14 cellular contexts compared by ENCODE assay signal in the genomic region with DNA sequence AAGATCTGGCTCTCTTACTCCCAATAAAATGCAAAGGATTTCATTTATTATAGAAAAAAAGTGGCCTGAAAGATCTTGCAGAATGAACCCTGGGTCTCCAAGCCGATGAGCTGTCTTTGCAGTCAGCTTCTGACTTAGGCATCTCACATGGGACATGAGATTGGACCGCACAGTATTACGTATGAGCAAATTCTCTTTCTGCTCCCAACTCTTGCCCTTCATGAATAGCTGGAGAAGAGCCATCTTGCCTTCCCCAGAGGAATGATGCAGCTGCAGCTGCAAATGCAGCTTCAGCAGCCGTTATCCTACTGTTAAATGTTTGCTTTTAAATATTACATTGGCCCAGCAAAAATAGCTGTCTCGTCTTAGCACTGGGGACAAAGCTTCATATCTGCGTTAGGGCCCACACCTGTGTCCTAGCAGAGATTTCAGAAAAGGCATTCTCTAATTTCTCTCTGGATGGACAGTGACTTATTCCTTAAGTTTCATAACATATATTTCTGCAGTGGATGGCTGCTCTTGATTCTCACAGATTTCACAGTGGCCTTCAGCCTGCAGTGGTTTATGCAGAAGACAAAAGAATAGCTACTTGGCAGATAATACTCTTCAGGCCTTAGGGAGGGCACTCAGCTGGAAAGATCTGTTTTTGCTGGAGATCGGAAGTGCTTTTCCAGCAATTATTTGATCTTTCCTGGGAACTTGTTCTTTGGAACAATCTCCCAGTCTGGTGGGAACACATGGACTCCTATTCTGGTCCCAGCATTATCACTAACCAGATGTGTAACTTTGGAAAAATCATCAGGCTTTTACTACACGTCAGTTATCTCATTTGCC.
A peak's percentile ranks its signal among the peaks of the same experiment; 100 is the strongest.
DNase-seq lines count a peak whose midpoint lies in the region; ATAC-seq and TF ChIP-seq lines count a peak whose summit lies in the region.
"Had no signal": no experiment of that assay in that cellular context is flagged by ENCODE, and none has a peak within 500 bp of the region (broad histone marks: within the 10 kb centered on the region; RNA-seq: fewer than 3 reads in every experiment).

No MANE protein-coding gene starts in this region.

- H3K4me1 ChIP-seq in endodermal cell (ENCODE audit: control insufficient read depth, insufficient read depth, low read length): no peaks in the 10 kb centered on the region
- H3K4me1 ChIP-seq in lung (ENCODE audit: control insufficient read depth in 2 of 2, insufficient read depth in 2 of 2, low read length in 2 of 2): peaks cover 10 to 28% of the 10 kb centered on the region in 2 donors
- H3K4me1 ChIP-seq in tibial nerve: peaks cover 0 to 57% (median 39%) of the 10 kb centered on the region in 4 donors

- H3K36me3 ChIP-seq in endodermal cell (ENCODE audit: control insufficient read depth, insufficient read depth, low read length) (no peaks in the 10 kb centered on the region), lung (ENCODE audit: control insufficient read depth in 2 of 2, insufficient read depth in 2 of 2, low read length in 2 of 2) (no peaks in the 10 kb centered on the region), tibial nerve (no peaks in the 10 kb centered on the region)
- H3K36me3 ChIP-seq: ovary had no signal

- H3K27ac ChIP-seq in endodermal cell (ENCODE audit: low read depth, low read length) (peak overlapping the region; percentile 29), lung (ENCODE audit: low read depth in 1 of 2, low read length in 1 of 2) (peak overlapping the region; percentile 35 to 72), tibial nerve (peak overlapping the region in 2 of 4 donors; percentile 54 to 70)
- H3K27ac ChIP-seq: ovary had no signal

- H3K27me3 ChIP-seq in endodermal cell (ENCODE audit: control insufficient read depth, insufficient read depth, low read length, poor library complexity, severe bottlenecking) (no peaks in the 10 kb centered on the region), lung (ENCODE audit: control insufficient read depth, insufficient read depth) (no peaks in the 10 kb centered on the region), tibial nerve (no peaks in the 10 kb centered on the region)
- H3K27me3 ChIP-seq: ovary had no signal

- H3K4me3 ChIP-seq in endodermal cell (ENCODE audit: low read length) (no peak overlapping the region), lung (no peak overlapping the region), tibial nerve (no peak overlapping the region)
- H3K4me3 ChIP-seq: ovary had no signal

- peaks cover 98% of the 10 kb centered on the region for H3K36me3 Mint-ChIP-seq in activated T-cell treated with anti-CD3 and anti-CD28 coated beads, Interleukin-2, amount 50 U/mL, for 24 hours (ENCODE audit: low read depth)
- peaks cover 66% of the 10 kb centered on the region for H3K36me3 Mint-ChIP-seq in activated T-cell treated with anti-CD3 and anti-CD28 coated beads, Interleukin-2, amount 50 U/mL, for 4 hours (ENCODE audit: insufficient read depth)
- peaks cover 7% of the 10 kb centered on the region for H3K36me3 Mint-ChIP-seq in endodermal cell (ENCODE audit: low read depth)

- no peaks in the 10 kb centered on the region for H3K27me3 Mint-ChIP-seq in activated T-cell treated with anti-CD3 and anti-CD28 coated beads, Interleukin-2, amount 50 U/mL, for 24 hours
- no peaks in the 10 kb centered on the region for H3K27me3 Mint-ChIP-seq in activated T-cell treated with anti-CD3 and anti-CD28 coated beads, Interleukin-2, amount 50 U/mL, for 4 hours (ENCODE audit: low read depth)
- H3K27me3 Mint-ChIP-seq in endodermal cell (ENCODE audit: insufficient read depth): no peaks in the 10 kb centered on the region
- H3K27me3 Mint-ChIP-seq: activated B cell treated with CpG ODN at 0.5 μM for 24 hours, type B pancreatic cell had no signal

- H3K9me3 ChIP-seq in endodermal cell (ENCODE audit: control insufficient read depth, low read length) (no peaks in the 10 kb centered on the region), lung (ENCODE audit: control insufficient read depth in 2 of 2, insufficient read depth in 1 of 2, low read length in 1 of 2) (peaks cover 0 to 2% of the 10 kb centered on the region in 2 donors), tibial nerve (no peaks in the 10 kb centered on the region)
- H3K9me3 ChIP-seq: ovary had no signal

- TF ChIP-seq CTCF in endodermal cell (conservative IDR thresholded peaks at IDR 0.05) (no peak), lung (IDR thresholded peaks at IDR 0.05; ENCODE audit: control extremely low read depth, extremely low read depth) (no peak), tibial nerve (IDR thresholded peaks at IDR 0.05) (no peak)

- no peak overlapping the region for H3K4me3 Mint-ChIP-seq in activated T-cell treated with anti-CD3 and anti-CD28 coated beads, Interleukin-2, amount 50 U/mL, for 24 hours
- H3K4me3 Mint-ChIP-seq in activated T-cell treated with anti-CD3 and anti-CD28 coated beads, Interleukin-2, amount 50 U/mL, for 4 hours: no peak overlapping the region
- H3K4me3 Mint-ChIP-seq in endodermal cell: no peak overlapping the region
- H3K4me3 Mint-ChIP-seq: activated B cell treated with CpG ODN at 0.5 μM for 24 hours, type B pancreatic cell had no signal

- TF ChIP-seq POLR2A in tibial nerve (IDR thresholded peaks at IDR 0.05): no peak

- ATAC-seq in activated T-cell treated with anti-CD3 and anti-CD28 coated beads, Interleukin-2, amount 50 U/mL, for 4 hours: no peak
- no peak for ATAC-seq in lung (ENCODE audit: insufficient read depth, low FRiP score)

- H3K9me3 Mint-ChIP-seq in activated T-cell treated with anti-CD3 and anti-CD28 coated beads, Interleukin-2, amount 50 U/mL, for 24 hours: no peaks in the 10 kb centered on the region
- H3K9me3 Mint-ChIP-seq in activated T-cell treated with anti-CD3 and anti-CD28 coated beads, Interleukin-2, amount 50 U/mL, for 4 hours: no peaks in the 10 kb centered on the region
- H3K9me3 Mint-ChIP-seq in endodermal cell: no peaks in the 10 kb centered on the region
- H3K9me3 Mint-ChIP-seq: activated B cell treated with CpG ODN at 0.5 μM for 24 hours, type B pancreatic cell had no signal

- 93 to 96% methylated on average over 8 of the region's 8 CpGs for WGBS in endodermal cell (ENCODE audit: insufficient coverage in 1 of 2, insufficient read length in 1 of 2), 2 experiments
- WGBS in lung, 2 donors: 64 to 79% methylated on average over 8 of the region's 8 CpGs
- 27 to 28% methylated on average over 8 of the region's 8 CpGs for whole genome bisulfite sequencing in tibial nerve, 2 donors

- peaks cover 93% of the 10 kb centered on the region for H3K4me1 Mint-ChIP-seq in activated T-cell treated with anti-CD3 and anti-CD28 coated beads, Interleukin-2, amount 50 U/mL, for 24 hours (ENCODE audit: low read depth)
- peaks cover 95% of the 10 kb centered on the region for H3K4me1 Mint-ChIP-seq in activated T-cell treated with anti-CD3 and anti-CD28 coated beads, Interleukin-2, amount 50 U/mL, for 4 hours (ENCODE audit: low read depth)
- H3K4me1 Mint-ChIP-seq in endodermal cell: peaks cover 22% of the 10 kb centered on the region

- peak in 1 of 2 donors; percentile 60 for TF ChIP-seq EP300 in tibial nerve (IDR thresholded peaks at IDR 0.05)

- H3K27ac Mint-ChIP-seq in activated T-cell treated with anti-CD3 and anti-CD28 coated beads, Interleukin-2, amount 50 U/mL, for 24 hours: peak overlapping the region; percentile 81
- H3K27ac Mint-ChIP-seq in endodermal cell: no peak overlapping the region
- H3K27ac Mint-ChIP-seq: activated B cell treated with CpG ODN at 0.5 μM for 24 hours, type B pancreatic cell had no signal

- no peak for DNase-seq in activated T-cell treated with anti-CD3 and anti-CD28 coated beads, Interleukin-2, amount 50 U/mL, for 24 hours
- DNase-seq in activated T-cell treated with anti-CD3 and anti-CD28 coated beads, Interleukin-2, amount 50 U/mL, for 4 hours: no peak
- peak; percentile 9 for DNase-seq in endodermal cell
- no peak for DNase-seq in lung (ENCODE audit: low spot score)
- DNase-seq in tibial nerve (ENCODE audit: low spot score in 2 of 2): peak; percentile 52 to 81
- no peak for DNase-seq in HuH-7 (ENCODE audit: low spot score)
- DNase-seq in activated CD8-positive, alpha-beta memory T cell treated with anti-CD3 and anti-CD28 coated beads for 24 hours: no peak
- no peak for DNase-seq in germinal center (ENCODE audit: low spot score)
- DNase-seq: ACHN; activated B cell treated with CpG ODN at 0.5 μM for 24 hours; SIG-M5; stimulated activated CD4-positive, alpha-beta T cell treated with anti-CD3 and anti-CD28 coated beads, Interleukin-4, amount 100 ng/mL, for 4 hours had no signal

- H3K9ac ChIP-seq in endodermal cell (ENCODE audit: extremely low read depth, low read length, poor library complexity, severe bottlenecking): no peak overlapping the region

Comparison
In these comparisons a context has a peak if more than half of its experiments do, and no peak if none do; other contexts are left out.
1. DNase-seq: peak in endodermal cell (single experiment) and tibial nerve (2 of 2); none in activated T-cell treated with anti-CD3 and anti-CD28 coated beads, Interleukin-2, amount 50 U/mL, for 24 hours (single experiment), activated T-cell treated with anti-CD3 and anti-CD28 coated beads, Interleukin-2, amount 50 U/mL, for 4 hours (single experiment), lung (single experiment), HuH-7 (single experiment), activated CD8-positive, alpha-beta memory T cell treated with anti-CD3 and anti-CD28 coated beads for 24 hours (single experiment) and germinal center (single experiment).